In the genomic region with DNA sequence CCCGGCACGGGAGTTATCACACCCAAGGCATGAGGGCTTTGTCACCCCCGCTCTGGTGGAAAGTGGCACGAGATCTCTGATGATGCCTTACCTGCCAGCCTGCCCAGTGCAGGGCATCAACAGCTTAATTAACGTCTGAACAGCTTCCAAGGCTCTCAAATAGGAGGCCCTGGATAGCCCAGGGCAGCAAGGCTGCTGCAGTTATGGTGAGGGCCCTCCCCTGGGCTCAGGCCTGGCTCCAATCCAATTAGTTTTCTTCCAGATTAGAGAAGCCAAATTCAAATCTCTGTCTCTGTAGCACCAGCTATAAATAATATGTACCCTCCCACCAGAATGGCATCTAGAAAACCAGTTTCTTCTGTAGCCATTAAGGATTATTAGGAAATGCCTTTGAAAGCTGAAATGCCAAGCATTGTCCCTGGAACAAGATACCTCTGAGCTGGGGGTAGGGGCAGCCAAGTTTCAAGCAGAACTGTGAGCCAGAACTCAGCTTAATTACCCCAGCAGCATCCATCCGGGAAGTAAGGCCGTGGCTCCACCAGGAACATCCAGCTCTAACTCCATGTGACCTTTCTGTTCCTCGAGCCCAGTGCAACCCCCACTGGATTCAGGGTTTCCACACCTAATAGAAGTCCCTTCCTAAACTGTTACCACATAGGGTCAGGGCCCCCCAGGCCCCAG, we compare ENCODE assay signal across 12 cellular contexts. TPM values are rescaled to one million over a fixed set of nuclear protein-coding genes. Genes with fewer than 3 reads are reported as not detected.
DNase-seq lines count a peak whose midpoint lies in the region; ATAC-seq, FAIRE-seq and TF ChIP-seq lines count a peak whose summit lies in the region.
"Had no signal": no experiment of that assay in that cellular context is flagged by ENCODE, and none has a peak within 500 bp of the region (broad histone marks: within the 10 kb centered on the region; RNA-seq: fewer than 3 reads in every experiment).

No MANE protein-coding gene starts in this region.

- no peak overlapping the region for H2AFZ ChIP-seq in neural progenitor cell (replicated peaks)

- H3K36me3 Mint-ChIP-seq in neural progenitor cell: no peaks in the 10 kb centered on the region
- peaks cover 0 to 8% of the 10 kb centered on the region in 2 donors for H3K36me3 Mint-ChIP-seq in CD4-positive, alpha-beta memory T cell
- H3K36me3 Mint-ChIP-seq: natural killer cell treated with Interleukin-12 subunit alpha and Interleukin-12 subunit beta and Interleukin-15 and Interleukin-18, amount 100 ng/mL, for 72 hours had no signal

- H3K9ac ChIP-seq in neural progenitor cell: no peak overlapping the region

- H3K4me1 Mint-ChIP-seq in neural progenitor cell: peaks cover 4% of the 10 kb centered on the region
- peaks cover 0 to 3% (median 2%) of the 10 kb centered on the region in 4 donors for H3K4me1 Mint-ChIP-seq in CD4-positive, alpha-beta memory T cell
- H3K4me1 Mint-ChIP-seq: activated B cell treated with CpG ODN at 0.5 μM for 24 hours had no signal

- 77% methylated on average over 6 of the region's 8 CpGs for WGBS in A549 (ENCODE audit: missing lambda C conversion rate)
- 41 to 57% methylated on average over 8 of the region's 8 CpGs for WGBS in esophagus, 2 donors

- FAIRE-seq in A549 (lab: Jason Lieb, UNC): no peak

- POLR2A ChIA-PET in A549 (lab: Yijun Ruan, JAX): interaction anchor here (0.7 kb wide), 1 partner anchor 73 kb away, joined by 3 read pairs; no protein-coding TSS in a partner anchor
- POLR2A ChIA-PET in CD4-positive, alpha-beta memory T cell (lab: Charles Lee; ENCODE audit: partially characterized antibody): interaction anchor here (0.7 kb wide), 1 partner anchor 290 kb away, joined by 3 read pairs; no protein-coding TSS in a partner anchor

- H3F3A ChIP-seq in neural progenitor cell (ENCODE audit: low read depth): peaks cover 14% of the 10 kb centered on the region

- H4K20me1 ChIP-seq in neural progenitor cell (ENCODE audit: low read depth): peaks cover 21% of the 10 kb centered on the region

- H3K79me2 ChIP-seq in neural progenitor cell (ENCODE audit: low read depth): no peaks in the 10 kb centered on the region

- H3K4me1 ChIP-seq in A549 (peaks cover 19% of the 10 kb centered on the region), esophagus (ENCODE audit: control insufficient read depth in 2 of 2, insufficient read depth in 2 of 2, low read length in 1 of 2) (peaks cover 17 to 43% of the 10 kb centered on the region in 2 donors), neural progenitor cell (peaks cover 13% of the 10 kb centered on the region)
- H3K4me1 ChIP-seq in CD4-positive, alpha-beta memory T cell (ENCODE audit: insufficient read depth, low read length): no peaks in the 10 kb centered on the region

- H3K27me3 Mint-ChIP-seq in neural progenitor cell (ENCODE audit: insufficient read depth, low read depth): peaks cover 18% of the 10 kb centered on the region
- no peaks in the 10 kb centered on the region for H3K27me3 Mint-ChIP-seq in CD4-positive, alpha-beta memory T cell
- H3K27me3 Mint-ChIP-seq: activated B cell treated with CpG ODN at 0.5 μM for 24 hours; natural killer cell treated with Interleukin-12 subunit alpha and Interleukin-12 subunit beta and Interleukin-15 and Interleukin-18, amount 100 ng/mL, for 72 hours had no signal

- H3K4me2 ChIP-seq in A549 (peak overlapping the region; percentile 42; the same call in 2 of the 3 replicates), neural progenitor cell (no peak overlapping the region)

- TF ChIP-seq RAD21 in A549 (conservative IDR thresholded peaks at IDR 0.05 in 1 of 2, IDR thresholded peaks at IDR 0.05 in 1 of 2): no peak

- H3K4me3 Mint-ChIP-seq in neural progenitor cell: no peak overlapping the region
- no peak overlapping the region for H3K4me3 Mint-ChIP-seq in CD4-positive, alpha-beta memory T cell
- H3K4me3 Mint-ChIP-seq: activated B cell treated with CpG ODN at 0.5 μM for 24 hours; natural killer cell treated with Interleukin-12 subunit alpha and Interleukin-12 subunit beta and Interleukin-15 and Interleukin-18, amount 100 ng/mL, for 72 hours had no signal

- H3K4me3 ChIP-seq in A549 (no peak overlapping the region), esophagus (ENCODE audit: low read depth in 1 of 2, low read length in 2 of 2) (no peak overlapping the region), neural progenitor cell (no peak overlapping the region)
- H3K4me3 ChIP-seq in CD4-positive, alpha-beta memory T cell (ENCODE audit: low read length in 2 of 2): no peak overlapping the region
- H3K4me3 ChIP-seq: tibial artery had no signal

- TF ChIP-seq CTCF in A549 (IDR thresholded peaks at IDR 0.05): no peak
- no peak for TF ChIP-seq CTCF in neural progenitor cell (IDR thresholded peaks at IDR 0.05)

- no peaks in the 10 kb centered on the region for H3K9me3 ChIP-seq in A549
- H3K9me3 ChIP-seq in esophagus (ENCODE audit: control insufficient read depth in 2 of 2, insufficient read depth in 1 of 2, low read depth in 1 of 2, low read length in 1 of 2): no peaks in the 10 kb centered on the region
- no peaks in the 10 kb centered on the region for H3K9me3 ChIP-seq in neural progenitor cell (ENCODE audit: low read depth)
- H3K9me3 ChIP-seq in CD4-positive, alpha-beta memory T cell (ENCODE audit: control insufficient read depth in 1 of 2, low read length in 2 of 2): no peaks in the 10 kb centered on the region
- H3K9me3 ChIP-seq: tibial artery had no signal

- no peak for TF ChIP-seq EP300 in A549 (IDR thresholded peaks at IDR 0.05)

- no peak overlapping the region for H3K27ac Mint-ChIP-seq in neural progenitor cell
- H3K27ac Mint-ChIP-seq in CD4-positive, alpha-beta memory T cell: no peak overlapping the region
- H3K27ac Mint-ChIP-seq: activated B cell treated with CpG ODN at 0.5 μM for 24 hours; natural killer cell treated with Interleukin-12 subunit alpha and Interleukin-12 subunit beta and Interleukin-15 and Interleukin-18, amount 100 ng/mL, for 72 hours had no signal

- no peak for DNase-seq in A549 (ENCODE audit: low read depth in 1 of 2, low spot score in 1 of 2)
- DNase-seq in NCI-H69 (lab: John Stamatoyannopoulos, UW): peak; percentile 77
- DNase-seq in neural progenitor cell (ENCODE audit: low spot score): peak; percentile 8
- no peak for DNase-seq in ecto neural progenitor cell (ENCODE audit: low spot score)
- no peak for DNase-seq in NCI-H2107 treated with DMSO at 0.1 percent for 48 hours (lab: John Stamatoyannopoulos, UW; ENCODE audit: unreplicated experiment)
- no peak for DNase-seq in CD4-positive, alpha-beta memory T cell
- no peak for DNase-seq in NCI-H1694 (lab: John Stamatoyannopoulos, UW)
- DNase-seq: activated B cell treated with CpG ODN at 0.5 μM for 24 hours; stimulated activated CD4-positive, alpha-beta T cell treated with anti-CD3 and anti-CD28 coated beads, Interleukin-4, amount 100 ng/mL, for 4 hours had no signal

- intact Hi-C loops in CD4-positive, alpha-beta memory T cell (cut with micrococcal nuclease): no loop called here

- CTCF ChIA-PET in A549 (lab: Yijun Ruan, JAX): interaction anchor here (0.5 to 9.1 kb wide), 19 partner anchors 11 to 851 kb away, joined by 3 to 132 read pairs (median 3); partner anchors contain the start of gene QSOX1
- CTCF ChIA-PET in CD4-positive, alpha-beta memory T cell (lab: Charles Lee; ENCODE audit: partially characterized antibody): interaction anchor here (0.9 to 6.0 kb wide), 3 partner anchors 8 to 352 kb away, joined by 3 to 54 read pairs (median 8); no protein-coding TSS in a partner anchor

- ATAC-seq in A549: no peak

- no peak for TF ChIP-seq POLR2A in A549 (IDR thresholded peaks at IDR 0.05; ENCODE audit: low read length)

- H3K36me3 ChIP-seq in esophagus (ENCODE audit: control insufficient read depth in 2 of 2, insufficient read depth in 2 of 2, low read length in 1 of 2) (peaks cover 3 to 13% of the 10 kb centered on the region in 2 donors), neural progenitor cell (no peaks in the 10 kb centered on the region)
- no peaks in the 10 kb centered on the region for H3K36me3 ChIP-seq in CD4-positive, alpha-beta memory T cell (ENCODE audit: insufficient read depth, low read length)

- H3K27me3 ChIP-seq in esophagus (ENCODE audit: control insufficient read depth in 1 of 2, insufficient read depth in 2 of 2, low read length in 2 of 2): no peaks in the 10 kb centered on the region
- no peaks in the 10 kb centered on the region for H3K27me3 ChIP-seq in neural progenitor cell
- H3K27me3 ChIP-seq in CD4-positive, alpha-beta memory T cell (ENCODE audit: insufficient read depth, low read length): no peaks in the 10 kb centered on the region
- H3K27me3 ChIP-seq: tibial artery had no signal

- H3K9me3 Mint-ChIP-seq in neural progenitor cell: no peaks in the 10 kb centered on the region
- no peaks in the 10 kb centered on the region for H3K9me3 Mint-ChIP-seq in CD4-positive, alpha-beta memory T cell
- H3K9me3 Mint-ChIP-seq: activated B cell treated with CpG ODN at 0.5 μM for 24 hours; natural killer cell treated with Interleukin-12 subunit alpha and Interleukin-12 subunit beta and Interleukin-15 and Interleukin-18, amount 100 ng/mL, for 72 hours had no signal

- peak overlapping the region; percentile 13 to 75; a peak in 4 of 6 replicates for H3K27ac ChIP-seq in A549
- peak overlapping the region; percentile 86 to 94 for H3K27ac ChIP-seq in esophagus (ENCODE audit: low read depth in 2 of 2, low read length in 1 of 2)
- no peak overlapping the region for H3K27ac ChIP-seq in neural progenitor cell
- no peak overlapping the region for H3K27ac ChIP-seq in CD4-positive, alpha-beta memory T cell (ENCODE audit: low read depth, low read length)

TF ChIP-seq in A549, 52 proteins besides CTCF, POLR2A, EP300 and RAD21 (continues in another document):
- no peak for TF ChIP-seq BCL3 (IDR thresholded peaks at IDR 0.05)
- no peak for TF ChIP-seq NFE2L2 (conservative IDR thresholded peaks at IDR 0.05; ENCODE audit: low read length)

RNA-seq across cellular contexts. Expression of gene QSOX1, which starts 12.5 kb away (rescaled TPM):
- polyA plus RNA-seq in A549 (2011; rRNA removed): 60.2 and 67.3 TPM in 2 replicates
- 49.0 and 56.2 TPM in 2 replicates for polyA plus RNA-seq in A549 (2012; cell fraction: cytosol; rRNA removed)
- 141 and 234 TPM in 2 replicates for polyA plus RNA-seq in A549 (2012; cell fraction: nucleus; rRNA removed)
- polyA plus RNA-seq in A549 (2017; fragmentation: RNase III; extraction: RNeasy Plus Mini Kit Qiagen cat#74134 plus additional on column Dnase treatment): 41.5 to 43.8 TPM (median 41.6 TPM) in 3 replicates
- 25.3 and 37.9 TPM in 2 replicates for polyA minus RNA-seq in A549 (2011; rRNA and poly(A)+ RNA removed)
- 100 to 1,000 TPM in 1 of 2 donors, 10 to 100 TPM in 1; 50.6 to 173 TPM for polyA plus RNA-seq in esophagus
- total RNA-seq in neural progenitor cell (ENCODE audit: low replicate concordance): 13.6 and 58.3 TPM in 2 replicates
- total RNA-seq in CD4-positive, alpha-beta memory T cell: 10 to 100 TPM; 19.1 to 25.1 TPM
- polyA plus RNA-seq in CD4-positive, alpha-beta memory T cell: 10 to 100 TPM; 10.7 to 16.3 TPM

Comparison
In these comparisons a context has a peak if more than half of its experiments do, and no peak if none do; other contexts are left out.
1. DNase-seq: peak in NCI-H69 (single experiment) and neural progenitor cell (single experiment); none in A549 (0 of 2), ecto neural progenitor cell (single experiment), NCI-H2107 treated with DMSO at 0.1 percent for 48 hours (single experiment), CD4-positive, alpha-beta memory T cell (0 of 5) and NCI-H1694 (single experiment).
2. H3K27ac ChIP-seq: peak in A549 (2 of 2) and esophagus (2 of 2); none in neural progenitor cell (single experiment) and CD4-positive, alpha-beta memory T cell (single experiment).